10 cellular contexts compared by ENCODE assay signal in the genomic region with DNA sequence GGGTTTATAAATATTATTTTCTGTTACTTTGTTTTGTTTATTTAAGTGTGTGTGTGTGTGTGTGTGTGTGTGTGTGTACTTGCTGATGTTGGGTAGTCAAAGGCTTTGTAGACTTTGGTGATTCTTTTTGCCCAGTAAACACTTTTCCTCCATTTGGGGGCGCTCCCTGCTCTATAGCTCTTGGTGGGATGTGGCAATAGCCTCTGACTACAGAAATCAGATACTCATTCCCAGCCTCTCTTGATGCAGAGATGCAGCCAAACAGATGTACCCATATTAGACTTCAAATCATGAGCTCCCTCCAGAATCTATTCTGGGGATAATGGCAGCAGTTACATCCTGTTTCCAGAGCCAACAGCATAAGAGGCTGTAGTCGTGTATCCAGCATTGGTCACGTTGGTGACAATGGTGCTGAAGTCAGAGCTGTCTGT.
DNase-seq lines count a peak whose midpoint lies in the region; TF ChIP-seq lines count a peak whose summit lies in the region.
"Had no signal": no experiment of that assay in that cellular context is flagged by ENCODE, and none has a peak within 500 bp of the region (broad histone marks: within the 10 kb centered on the region; RNA-seq: fewer than 3 reads in every experiment).

No MANE protein-coding gene starts in this region.

- DNase-seq in AG09309 (ENCODE audit: low read depth) (peak; percentile 4), HuH-7 (ENCODE audit: low spot score) (peak; percentile 34), anterior cingulate cortex (lab: John Stamatoyannopoulos, UW) (peak in 30 of 58 donors; percentile 1 to 64 (median 18)), hippocampal formation (lab: John Stamatoyannopoulos, UW) (peak; percentile 10 to 28), NCI-H1436 (lab: John Stamatoyannopoulos, UW) (no peak), GM20000 (ENCODE audit: low spot score) (no peak), DMS79 (lab: John Stamatoyannopoulos, UW) (no peak)
- DNase-seq in activated CD8-positive, alpha-beta memory T cell treated with anti-CD3 and anti-CD28 coated beads, Interleukin-2, amount 50 U/mL, for 48 hours, result no peak
- DNase-seq: DMS79 treated with DMSO at 0.1 percent for 48 hours; stimulated activated CD4-positive, alpha-beta T cell treated with anti-CD3 and anti-CD28 coated beads, Interleukin-2, amount 100 ng/mL, for 24 hours had no signal

- TF ChIP-seq CTCF in AG09309 (IDR thresholded peaks at IDR 0.05; ENCODE audit: control insufficient read depth, insufficient read depth, low read depth, low read length, missing control alignments), result peak; percentile 37
- TF ChIP-seq CTCF in GM20000 (IDR thresholded peaks at IDR 0.05; ENCODE audit: extremely low read depth, missing control alignments), result no peak

- H3K4me3 ChIP-seq in AG09309 (ENCODE audit: control insufficient read depth, low read depth, low read length), result no peak overlapping the region

Comparison
In these comparisons a context has a peak if more than half of its experiments do, and no peak if none do; other contexts are left out.
1. DNase-seq: peak in AG09309 (single experiment), HuH-7 (single experiment), anterior cingulate cortex (30 of 58) and hippocampal formation (2 of 2); none in NCI-H1436 (single experiment), GM20000 (single experiment), DMS79 (single experiment) and activated CD8-positive, alpha-beta memory T cell treated with anti-CD3 and anti-CD28 coated beads, Interleukin-2, amount 50 U/mL, for 48 hours (single experiment).